In genomic region chr20:61262514-61262913, GRCh38 we compare ENCODE assay signal across 20 cellular contexts. TPM values are rescaled to one million over a fixed set of nuclear protein-coding genes. Genes with fewer than 3 reads are reported as not detected.
A peak's percentile ranks its signal among the peaks of the same experiment; 100 is the strongest.
DNase-seq lines count a peak whose midpoint lies in the region; ATAC-seq, FAIRE-seq and TF ChIP-seq lines count a peak whose summit lies in the region.
"Had no signal": no experiment of that assay in that cellular context is flagged by ENCODE, and none has a peak within 500 bp of the region (broad histone marks: within the 10 kb centered on the region; RNA-seq: fewer than 3 reads in every experiment).

No MANE protein-coding gene starts in this region.

- H2BK12ac ChIP-seq in H1 (ENCODE audit: low read depth, low read length), result no peak overlapping the region

- H3F3A ChIP-seq in Loucy (ENCODE audit: low read depth), result no peaks in the 10 kb centered on the region

- no peak for ATAC-seq in HG03457 (IDR thresholded peaks at IDR 0.05; ENCODE audit: unreplicated experiment)
- ATAC-seq: HCT116 had no signal

- H3K79me1 ChIP-seq in H1 (ENCODE audit: low read depth, low read length), result no peaks in the 10 kb centered on the region

- H3K27ac ChIP-seq in H1 (ENCODE audit: low read depth, low read length) (no peak overlapping the region), osteoblast (ENCODE audit: low read depth, low read length) (no peak overlapping the region)
- no peak overlapping the region for H3K27ac ChIP-seq in effector memory CD4-positive, alpha-beta T cell (ENCODE audit: insufficient read depth, low read length, poor library complexity, severe bottlenecking)
- H3K27ac ChIP-seq: A549; BLaER1 treated with 17β-estradiol and CSF1 and Interleukin-3, amounts not matched to agents 10 nM and 100 nM had no signal

- H4K8ac ChIP-seq in H1 (ENCODE audit: extremely low read depth, insufficient read depth, low read length), result no peak overlapping the region

- H3K14ac ChIP-seq in H1 (ENCODE audit: insufficient read length), result no peak overlapping the region

- no peak for FAIRE-seq in H1 (lab: Jason Lieb, UNC)
- FAIRE-seq: A549, D721Med, GM12891, GM18507 had no signal

- H2AFZ ChIP-seq in Loucy (ENCODE audit: low read length), result peak overlapping the region; percentile 64
- no peak overlapping the region for H2AFZ ChIP-seq in H1 (ENCODE audit: low read length)
- no peak overlapping the region for H2AFZ ChIP-seq in osteoblast (ENCODE audit: low read length)

- no peak for TF ChIP-seq RAD21 in H1 (IDR thresholded peaks at IDR 0.05 in 1 of 2, conservative IDR thresholded peaks at IDR 0.05 in 1 of 2; ENCODE audit: low read depth in 2 of 2, low read length in 2 of 2)

- H2BK120ac ChIP-seq in H1 (replicated peaks; ENCODE audit: low read depth, low read length), result no peak overlapping the region

- no peak overlapping the region for H4K91ac ChIP-seq in H1 (replicated peaks; ENCODE audit: insufficient read length, low read length)

- no peak overlapping the region for H3K23ac ChIP-seq in H1 (ENCODE audit: insufficient read length)

- H3K4ac ChIP-seq in H1 (replicated peaks; ENCODE audit: insufficient read length, low read depth, low read length), result no peak overlapping the region

- no peaks in the 10 kb centered on the region for H3K9me2 ChIP-seq in Loucy (replicated peaks; ENCODE audit: low read depth, low read length)

- H3K23me2 ChIP-seq in H1 (ENCODE audit: low read depth, low read length), result no peaks in the 10 kb centered on the region

- H2BK15ac ChIP-seq in H1 (ENCODE audit: low read length), result no peak overlapping the region

- H4K5ac ChIP-seq in H1 (ENCODE audit: insufficient read length, low read depth, low read length), result no peak overlapping the region

- POLR2A ChIA-PET in H1 (lab: Charles Lee; ENCODE audit: partially characterized antibody), result no interaction called here

- H3K4me1 ChIP-seq in ES-I3 (ENCODE audit: insufficient read depth, low read length), result no peaks in the 10 kb centered on the region; the same call in 1 of the 2 replicates
- H3K4me1 ChIP-seq in Loucy (ENCODE audit: insufficient read depth, low read length, poor library complexity, severe bottlenecking), result peaks cover under 1% of the 10 kb centered on the region
- peaks cover 0 to 4% (median under 1%) of the 10 kb centered on the region in 4 experiments; a peak in 2 of 7 replicates for H3K4me1 ChIP-seq in H1 (replicated peaks in 1 of 4; ENCODE audit: control insufficient read depth in 3 of 4, insufficient read depth in 4 of 4, low read length in 3 of 4)
- no peaks in the 10 kb centered on the region for H3K4me1 ChIP-seq in osteoblast (ENCODE audit: insufficient read depth, low read length)
- H3K4me1 ChIP-seq in effector memory CD4-positive, alpha-beta T cell (ENCODE audit: control insufficient read depth, insufficient read depth, low read length, poor library complexity, severe bottlenecking), result no peaks in the 10 kb centered on the region
- H3K4me1 ChIP-seq: A549, BE2C had no signal

- no peak overlapping the region for H2BK20ac ChIP-seq in H1 (ENCODE audit: low read length)

- H3K36me3 ChIP-seq in ES-I3 (ENCODE audit: insufficient read depth, low read length) (no peaks in the 10 kb centered on the region), Loucy (ENCODE audit: insufficient read depth, low read length) (no peaks in the 10 kb centered on the region), H1 (ENCODE audit: control insufficient read depth in 2 of 4, insufficient read depth in 4 of 4, low read length in 3 of 4) (no peaks in the 10 kb centered on the region), osteoblast (ENCODE audit: insufficient read depth, low read length) (no peaks in the 10 kb centered on the region)
- no peaks in the 10 kb centered on the region for H3K36me3 ChIP-seq in effector memory CD4-positive, alpha-beta T cell (ENCODE audit: control insufficient read depth, insufficient read depth, low read length)
- H3K36me3 ChIP-seq: BE2C had no signal

- DNase-seq in H1 (ENCODE audit: low read depth in 1 of 2, low spot score in 2 of 2) (no peak), osteoblast (ENCODE audit: insufficient read length, low spot score, missing footprints) (peak; percentile 63), NCI-H1436 treated with DMSO at 0.1 percent for 48 hours (lab: John Stamatoyannopoulos, UW) (no peak)
- DNase-seq in effector memory CD4-positive, alpha-beta T cell, result no peak
- DNase-seq: 8988T, DMS 273 treated with DMSO at 0.1 percent for 48 hours, DMS79, GF-D8 had no signal

- H3K56ac ChIP-seq in H1 (replicated peaks; ENCODE audit: insufficient read length, low read depth, low read length), result no peak overlapping the region

- no peak for TF ChIP-seq EP300 in H1 (IDR thresholded peaks at IDR 0.05; ENCODE audit: borderline replicate concordance in 1 of 2, low read depth in 2 of 2, low read length in 2 of 2)

- H3K4me3 ChIP-seq in Loucy (ENCODE audit: low read length, poor library complexity, severe bottlenecking) (no peak overlapping the region), H1 (ENCODE audit: extremely low read depth in 1 of 4, insufficient read depth in 2 of 4, low read depth in 3 of 4, low read length in 4 of 4) (peak overlapping the region in 1 of 4 experiments; percentile 43; a peak in 1 of 8 replicates), osteoblast (ENCODE audit: insufficient read depth, low read length) (no peak overlapping the region)
- H3K4me3 ChIP-seq in effector memory CD4-positive, alpha-beta T cell (ENCODE audit: insufficient read depth, low read depth, low read length, poor library complexity, severe bottlenecking), result no peak overlapping the region
- H3K4me3 ChIP-seq: A549; BLaER1 treated with 17β-estradiol and CSF1 and Interleukin-3, amounts not matched to agents 10 nM and 100 nM had no signal

- H4K20me1 ChIP-seq in Loucy (ENCODE audit: insufficient read depth, low read length, poor library complexity, severe bottlenecking) (no peaks in the 10 kb centered on the region), H1 (replicated peaks in 1 of 2; ENCODE audit: control insufficient read depth in 1 of 2, insufficient read depth in 2 of 2, low read length in 2 of 2) (peaks cover 0 to 1% of the 10 kb centered on the region in 2 experiments), osteoblast (ENCODE audit: insufficient read depth, low read length) (peaks cover 2% of the 10 kb centered on the region)

- H3K18ac ChIP-seq in H1 (ENCODE audit: extremely low read depth, low read length), result no peak overlapping the region

- no peaks in the 10 kb centered on the region for H3K79me2 ChIP-seq in Loucy (ENCODE audit: insufficient read depth, low read length)
- H3K79me2 ChIP-seq in H1 (ENCODE audit: control insufficient read depth in 1 of 2, insufficient read depth in 2 of 2, low read length in 2 of 2), result no peaks in the 10 kb centered on the region
- no peaks in the 10 kb centered on the region for H3K79me2 ChIP-seq in osteoblast (ENCODE audit: insufficient read depth, low read length)

- H3K9ac ChIP-seq in ES-I3 (ENCODE audit: low read depth, low read length), result peak overlapping the region; percentile 32; the same call in 1 of the 2 replicates
- no peak overlapping the region for H3K9ac ChIP-seq in Loucy (ENCODE audit: low read depth, low read length, poor library complexity, severe bottlenecking)
- H3K9ac ChIP-seq in H1 (replicated peaks in 1 of 4; ENCODE audit: extremely low read depth in 1 of 4, low read depth in 3 of 4, low read length in 3 of 4), result no peak overlapping the region
- H3K9ac ChIP-seq: BLaER1 treated with 17β-estradiol and CSF1 and Interleukin-3, amounts not matched to agents 10 nM and 100 nM had no signal

- no peak overlapping the region for H2AK5ac ChIP-seq in H1 (ENCODE audit: low read depth, low read length)

- H3K27me3 ChIP-seq in Loucy (ENCODE audit: insufficient read depth, low read length, poor library complexity, severe bottlenecking) (no peaks in the 10 kb centered on the region), H1 (replicated peaks in 1 of 4; ENCODE audit: control insufficient read depth in 3 of 4, extremely low read depth in 1 of 4, insufficient read depth in 3 of 4, low read length in 3 of 4) (no peaks in the 10 kb centered on the region; a peak in 3 of 7 replicates), osteoblast (ENCODE audit: insufficient read depth, low read length) (no peaks in the 10 kb centered on the region)
- peaks cover 3% of the 10 kb centered on the region for H3K27me3 ChIP-seq in effector memory CD4-positive, alpha-beta T cell (replicated peaks; ENCODE audit: control insufficient read depth, insufficient read depth, low read length, poor library complexity, severe bottlenecking)
- H3K27me3 ChIP-seq: BE2C; BLaER1 treated with 17β-estradiol and CSF1 and Interleukin-3, amounts not matched to agents 10 nM and 100 nM had no signal

- H3K4me2 ChIP-seq in Loucy (ENCODE audit: low read depth, low read length, poor library complexity, severe bottlenecking), result peak overlapping the region; percentile 44
- 0 out of 4 replicates have a peak overlapping the region, but pooled peaks of 1 of the 2 experiments have one; percentile 8 for H3K4me2 ChIP-seq in H1 (ENCODE audit: insufficient read depth in 1 of 2, low read depth in 2 of 2, low read length in 2 of 2)
- no peak overlapping the region for H3K4me2 ChIP-seq in osteoblast (ENCODE audit: insufficient read depth, low read length)
- H3K4me2 ChIP-seq: A549; BLaER1 treated with 17β-estradiol and CSF1 and Interleukin-3, amounts not matched to agents 10 nM and 100 nM had no signal

- CTCF ChIA-PET in H1 (lab: Charles Lee; ENCODE audit: partially characterized antibody), result interaction anchor here (0.6 to 3.5 kb wide), 25 partner anchors 9 to 571 kb away, joined by 3 to 39 read pairs (median 4); partner anchors contain the start of gene CDH4

- no peak overlapping the region for H2BK5ac ChIP-seq in H1 (ENCODE audit: low read depth, low read length)

- TF ChIP-seq POLR2A in H1 (IDR thresholded peaks at IDR 0.05; ENCODE audit: control extremely low read depth in 1 of 2, low read depth in 2 of 2, low read length in 2 of 2), result no peak

- H3K9me3 ChIP-seq in ES-I3 (ENCODE audit: control insufficient read depth, insufficient read depth, low read length) (no peaks in the 10 kb centered on the region), Loucy (ENCODE audit: insufficient read depth, low read depth, low read length) (no peaks in the 10 kb centered on the region), H1 (ENCODE audit: insufficient read depth in 2 of 2, low read depth in 1 of 2, low read length in 1 of 2) (no peaks in the 10 kb centered on the region), osteoblast (ENCODE audit: low read depth, low read length) (no peaks in the 10 kb centered on the region)
- no peaks in the 10 kb centered on the region for H3K9me3 ChIP-seq in effector memory CD4-positive, alpha-beta T cell (ENCODE audit: control insufficient read depth, low read length)
- H3K9me3 ChIP-seq: A549, BE2C had no signal

- no peak for TF ChIP-seq CTCF in Loucy (conservative IDR thresholded peaks at IDR 0.05; ENCODE audit: low read length)
- TF ChIP-seq CTCF in H1 (IDR thresholded peaks at IDR 0.05; ENCODE audit: control extremely low read depth in 1 of 3, insufficient read depth in 1 of 3, low read depth in 1 of 3, low read length in 3 of 3), result no peak
- no peak for TF ChIP-seq CTCF in osteoblast (IDR thresholded peaks at IDR 0.05; ENCODE audit: extremely low read depth, low read depth, low read length)

RNA-seq across cellular contexts. Expression of gene CDH4, which starts 10.5 kb away (rescaled TPM):
- total RNA-seq in H1 (2021; fragmentation: NEBNext Ultra II Directional; extraction: Animal tissue kit (Norgen Biotek cat#: 25700)), result 7.4 and 7.9 TPM in 2 replicates
- polyA plus RNA-seq in H1 (2011; rRNA removed), result 4.3 and 6.4 TPM in 2 replicates
- 3.2 TPM for polyA plus RNA-seq in H1 (2011; cell fraction: cytosol; rRNA removed)
- 6.0 TPM for polyA plus RNA-seq in H1 (2011; cell fraction: nucleus; rRNA removed)
- polyA plus RNA-seq in H1 (2012, experiment 1 of 2), result 4.9 to 8.0 TPM (median 7.3 TPM) in 4 replicates
- 5.8 TPM for polyA plus RNA-seq in H1 (2012, experiment 2 of 2)
- polyA plus RNA-seq in H1 (2013, experiment 1 of 2), result 8.3 TPM
- 7.3 TPM for polyA plus RNA-seq in H1 (2013, experiment 2 of 2)
- polyA minus RNA-seq in H1 (2011; rRNA and poly(A)+ RNA removed), result 6.3 and 6.4 TPM in 2 replicates
- polyA minus RNA-seq in H1 (2011; cell fraction: cytosol; rRNA and poly(A)+ RNA removed), result 7.4 TPM
- polyA minus RNA-seq in H1 (2011; cell fraction: nucleus; rRNA and poly(A)+ RNA removed), result 5.2 TPM
- 1.1 and 1.8 TPM in 2 replicates for total RNA-seq in osteoblast
- total RNA-seq: CD8-positive, alpha-beta memory T cell had no signal
- polyA plus RNA-seq: CD14-positive monocyte had no signal
